In the genomic region with DNA sequence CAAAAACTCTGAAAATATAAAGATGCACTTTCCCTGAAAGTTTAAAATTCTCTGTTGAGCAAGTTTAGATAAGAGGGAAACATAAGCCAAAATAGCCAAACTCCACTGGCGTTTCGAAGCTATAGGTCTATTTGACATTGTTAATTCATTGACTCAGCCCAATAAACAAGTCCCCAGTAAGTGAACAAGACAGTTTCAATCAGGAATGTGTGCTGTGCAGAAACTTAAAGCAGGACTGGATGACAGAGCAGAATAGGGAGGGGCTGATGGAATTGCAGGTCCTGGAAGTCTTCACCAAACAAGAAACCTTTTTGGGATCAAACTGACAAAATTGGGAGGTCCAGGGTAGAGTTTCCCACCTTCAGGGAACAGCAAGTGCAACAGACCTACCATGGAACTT, we compare ENCODE assay signal across 16 cellular contexts. TPM values are rescaled to one million over a fixed set of nuclear protein-coding genes. Genes with fewer than 3 reads are reported as not detected.
DNase-seq lines count a peak whose midpoint lies in the region; ATAC-seq and TF ChIP-seq lines count a peak whose summit lies in the region.
"Had no signal": no experiment of that assay in that cellular context is flagged by ENCODE, and none has a peak within 500 bp of the region (broad histone marks: within the 10 kb centered on the region; RNA-seq: fewer than 3 reads in every experiment).

No MANE protein-coding gene starts in this region.

- H3K36me3 ChIP-seq in HEK293 (ENCODE audit: control insufficient read depth in 2 of 2, insufficient read depth in 1 of 2, low read length in 2 of 2): no peaks in the 10 kb centered on the region
- H3K36me3 ChIP-seq in adipocyte (ENCODE audit: control insufficient read depth, insufficient read depth, low read length, severe bottlenecking): no peaks in the 10 kb centered on the region
- H3K36me3 ChIP-seq: BLaER1 treated with 17β-estradiol and CSF1 and Interleukin-3, amounts not matched to agents 10 nM and 100 nM had no signal

- no peak overlapping the region for H3K27ac ChIP-seq in HEK293 (ENCODE audit: extremely low read depth, low read depth, low read length)
- H3K27ac ChIP-seq: BLaER1 treated with 17β-estradiol and CSF1 and Interleukin-3, amounts not matched to agents 10 nM and 100 nM; GM23248 had no signal

- TF ChIP-seq CTCF in HEK293 (tag by site-specific recombination; IDR thresholded peaks at IDR 0.05): no peak
- no peak for TF ChIP-seq CTCF in mesothelial cell of epicardium (IDR thresholded peaks at IDR 0.05; ENCODE audit: unreplicated experiment)

- peak overlapping the region; percentile 30 for H3K27ac Mint-ChIP-seq in mesothelial cell of epicardium
- no peak overlapping the region for H3K27ac Mint-ChIP-seq in activated CD4-positive, alpha-beta memory T cell treated with anti-CD3 and anti-CD28 coated beads, Interleukin-2, amount 10 ng/mL, durations not matched to agents 7 days and 5 days
- H3K27ac Mint-ChIP-seq: CD4-positive, CD25-positive, alpha-beta regulatory T cell; IgD-negative memory B cell had no signal

- peaks cover 6% of the 10 kb centered on the region for H3K27me3 ChIP-seq in adipocyte (replicated peaks; ENCODE audit: control insufficient read depth, insufficient read depth, low read length)
- H3K27me3 ChIP-seq: BLaER1 treated with 17β-estradiol and CSF1 and Interleukin-3, amounts not matched to agents 10 nM and 100 nM had no signal

- H3K9me3 Mint-ChIP-seq in mesothelial cell of epicardium: no peaks in the 10 kb centered on the region
- H3K9me3 Mint-ChIP-seq in activated CD4-positive, alpha-beta memory T cell treated with anti-CD3 and anti-CD28 coated beads, Interleukin-2, amount 10 ng/mL, durations not matched to agents 7 days and 5 days: no peaks in the 10 kb centered on the region
- H3K9me3 Mint-ChIP-seq: IgD-negative memory B cell had no signal

- no peak overlapping the region for H3K4me3 Mint-ChIP-seq in mesothelial cell of epicardium
- H3K4me3 Mint-ChIP-seq in activated CD4-positive, alpha-beta memory T cell treated with anti-CD3 and anti-CD28 coated beads, Interleukin-2, amount 10 ng/mL, durations not matched to agents 7 days and 5 days: no peak overlapping the region
- H3K4me3 Mint-ChIP-seq: CD4-positive, CD25-positive, alpha-beta regulatory T cell; IgD-negative memory B cell had no signal

- H3K4me1 ChIP-seq in HEK293 (ENCODE audit: control insufficient read depth, insufficient read depth, low read length): no peaks in the 10 kb centered on the region
- no peaks in the 10 kb centered on the region for H3K4me1 ChIP-seq in adipocyte (ENCODE audit: control insufficient read depth, insufficient read depth, low read length)
- H3K4me1 ChIP-seq: BLaER1 treated with 17β-estradiol and CSF1 and Interleukin-3, amounts not matched to agents 10 nM and 100 nM had no signal

- DNase-seq in adipocyte (ENCODE audit: low read depth): peak; percentile 1
- DNase-seq in mesothelial cell of epicardium (ENCODE audit: low spot score in 2 of 2, unreplicated experiment in 2 of 2): no peak
- DNase-seq in glomerular visceral epithelial cell (ENCODE audit: extremely low spot score): no peak
- no peak for DNase-seq in activated CD4-positive, alpha-beta memory T cell treated with anti-CD3 and anti-CD28 coated beads, Interleukin-2, amount 10 ng/mL, durations not matched to agents 7 days and 5 days
- no peak for DNase-seq in NCI-H524 (lab: John Stamatoyannopoulos, UW)
- DNase-seq: ACHN; CD4-positive, CD25-positive, alpha-beta regulatory T cell; DMS53; GM23248; H7 had no signal

- H3K9ac ChIP-seq in adipocyte (ENCODE audit: low read length): no peak overlapping the region
- H3K9ac ChIP-seq: BLaER1 treated with 17β-estradiol and CSF1 and Interleukin-3, amounts not matched to agents 10 nM and 100 nM; GM23248 had no signal

- no peak overlapping the region for H3K4me3 ChIP-seq in HEK293 (ENCODE audit: low read depth, low read length)
- no peak overlapping the region for H3K4me3 ChIP-seq in adipocyte (ENCODE audit: low read length)
- H3K4me3 ChIP-seq: BLaER1 treated with 17β-estradiol and CSF1 and Interleukin-3, amounts not matched to agents 10 nM and 100 nM; GM23248 had no signal

- H3K36me3 Mint-ChIP-seq in mesothelial cell of epicardium: no peaks in the 10 kb centered on the region
- no peaks in the 10 kb centered on the region for H3K36me3 Mint-ChIP-seq in activated CD4-positive, alpha-beta memory T cell treated with anti-CD3 and anti-CD28 coated beads, Interleukin-2, amount 10 ng/mL, durations not matched to agents 7 days and 5 days (ENCODE audit: low read depth)
- H3K36me3 Mint-ChIP-seq: CD4-positive, CD25-positive, alpha-beta regulatory T cell; IgD-negative memory B cell had no signal

- no peak for ATAC-seq in HG03159 (IDR thresholded peaks at IDR 0.05; ENCODE audit: unreplicated experiment)

- H3K9me3 ChIP-seq in HEK293 (ENCODE audit: control insufficient read depth, insufficient read depth, low read depth, low read length): no peaks in the 10 kb centered on the region
- H3K9me3 ChIP-seq in adipocyte (ENCODE audit: control insufficient read depth, low read length): no peaks in the 10 kb centered on the region
- H3K9me3 ChIP-seq: BLaER1 treated with 17β-estradiol and CSF1 and Interleukin-3, amounts not matched to agents 10 nM and 100 nM had no signal

- CTCF ChIA-PET in HEK293 (lab: Yijun Ruan, JAX): interaction anchor here (0.6 kb wide), 1 partner anchor 822 kb away, joined by 3 read pairs; no protein-coding TSS in a partner anchor
- CTCF ChIA-PET in activated CD4-positive, alpha-beta memory T cell treated with anti-CD3 and anti-CD28 coated beads, Interleukin-2, amount 10 ng/mL, durations not matched to agents 7 days and 5 days (lab: Charles Lee): no interaction called here

- H3K27me3 Mint-ChIP-seq in mesothelial cell of epicardium (ENCODE audit: low read depth): peaks cover 2% of the 10 kb centered on the region
- H3K27me3 Mint-ChIP-seq in activated CD4-positive, alpha-beta memory T cell treated with anti-CD3 and anti-CD28 coated beads, Interleukin-2, amount 10 ng/mL, durations not matched to agents 7 days and 5 days: no peaks in the 10 kb centered on the region

- POLR2A ChIA-PET in HEK293 (lab: Yijun Ruan, JAX): no interaction called here
- POLR2A ChIA-PET in activated CD4-positive, alpha-beta memory T cell treated with anti-CD3 and anti-CD28 coated beads, Interleukin-2, amount 10 ng/mL, durations not matched to agents 7 days and 5 days (lab: Charles Lee): no interaction called here

- peaks cover 6% of the 10 kb centered on the region for H3K4me1 Mint-ChIP-seq in mesothelial cell of epicardium
- H3K4me1 Mint-ChIP-seq in activated CD4-positive, alpha-beta memory T cell treated with anti-CD3 and anti-CD28 coated beads, Interleukin-2, amount 10 ng/mL, durations not matched to agents 7 days and 5 days: no peaks in the 10 kb centered on the region
- H3K4me1 Mint-ChIP-seq: CD4-positive, CD25-positive, alpha-beta regulatory T cell; IgD-negative memory B cell had no signal

TF ChIP-seq in HEK293, 187 proteins besides CTCF, POLR2A, EP300 and RAD21:
- TF ChIP-seq ZBTB17 (tag by site-specific recombination; IDR thresholded peaks at IDR 0.05): peak; percentile 30; the same call in 1 of the 2 replicates
- TF ChIP-seq, protein P1, sequence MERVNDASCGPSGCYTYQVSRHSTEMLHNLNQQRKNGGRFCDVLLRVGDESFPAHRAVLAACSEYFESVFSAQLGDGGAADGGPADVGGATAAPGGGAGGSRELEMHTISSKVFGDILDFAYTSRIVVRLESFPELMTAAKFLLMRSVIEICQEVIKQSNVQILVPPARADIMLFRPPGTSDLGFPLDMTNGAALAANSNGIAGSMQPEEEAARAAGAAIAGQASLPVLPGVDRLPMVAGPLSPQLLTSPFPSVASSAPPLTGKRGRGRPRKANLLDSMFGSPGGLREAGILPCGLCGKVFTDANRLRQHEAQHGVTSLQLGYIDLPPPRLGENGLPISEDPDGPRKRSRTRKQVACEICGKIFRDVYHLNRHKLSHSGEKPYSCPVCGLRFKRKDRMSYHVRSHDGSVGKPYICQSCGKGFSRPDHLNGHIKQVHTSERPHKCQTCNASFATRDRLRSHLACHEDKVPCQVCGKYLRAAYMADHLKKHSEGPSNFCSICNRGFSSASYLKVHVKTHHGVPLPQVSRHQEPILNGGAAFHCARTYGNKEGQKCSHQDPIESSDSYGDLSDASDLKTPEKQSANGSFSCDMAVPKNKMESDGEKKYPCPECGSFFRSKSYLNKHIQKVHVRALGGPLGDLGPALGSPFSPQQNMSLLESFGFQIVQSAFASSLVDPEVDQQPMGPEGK (tag by site-specific recombination; IDR thresholded peaks at IDR 0.05): 0 out of 2 replicates have a peak, but pooled peaks have one; percentile 14
- TF ChIP-seq, protein P2, sequence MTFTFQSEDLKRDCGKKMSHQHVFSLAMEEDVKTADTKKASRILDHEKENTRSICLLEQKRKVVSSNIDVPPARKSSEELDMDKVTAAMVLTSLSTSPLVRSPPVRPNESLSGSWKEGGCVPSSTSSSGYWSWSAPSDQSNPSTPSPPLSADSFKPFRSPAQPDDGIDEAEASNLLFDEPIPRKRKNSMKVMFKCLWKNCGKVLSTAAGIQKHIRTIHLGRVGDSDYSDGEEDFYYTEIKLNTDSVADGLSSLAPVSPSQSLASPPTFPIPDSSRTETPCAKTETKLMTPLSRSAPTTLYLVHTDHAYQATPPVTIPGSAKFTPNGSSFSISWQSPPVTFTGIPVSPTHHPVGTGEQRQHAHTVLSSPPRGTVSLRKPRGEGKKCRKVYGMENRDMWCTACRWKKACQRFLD (tag by site-specific recombination; IDR thresholded peaks at IDR 0.05): no peak
TF ChIP-seq in HEK293: peak in this region for 2.

RNA-seq across cellular contexts. Expression of a gene that starts 8.9 kb away (rescaled TPM):
- not detected in 3 replicates for total RNA-seq in mesothelial cell of epicardium
- total RNA-seq in activated CD4-positive, alpha-beta memory T cell treated with anti-CD3 and anti-CD28 coated beads, Interleukin-2, amount 10 ng/mL, durations not matched to agents 7 days and 5 days: not detected
- total RNA-seq: A172; CD4-positive, CD25-positive, alpha-beta regulatory T cell; GM23248; H7; HT1080 had no signal

RNA-seq across cellular contexts. Expression of a gene that starts 33.1 kb away (rescaled TPM):
- not detected in 3 replicates for total RNA-seq in mesothelial cell of epicardium
- total RNA-seq in activated CD4-positive, alpha-beta memory T cell treated with anti-CD3 and anti-CD28 coated beads, Interleukin-2, amount 10 ng/mL, durations not matched to agents 7 days and 5 days: not detected
- total RNA-seq: A172; CD4-positive, CD25-positive, alpha-beta regulatory T cell; GM23248; H7; HT1080 had no signal

RNA-seq across cellular contexts. Expression of a gene that starts 42.6 kb away (rescaled TPM):
- total RNA-seq in mesothelial cell of epicardium: 2.0 to 2.6 TPM (median 2.2 TPM) in 3 replicates
- 1 to 10 TPM in 1 of 2 experiments, under 1 TPM in 1; 0.83 to 1.1 TPM for total RNA-seq in activated CD4-positive, alpha-beta memory T cell treated with anti-CD3 and anti-CD28 coated beads, Interleukin-2, amount 10 ng/mL, durations not matched to agents 7 days and 5 days

RNA-seq across cellular contexts. Expression of a gene that starts 42.8 kb away (rescaled TPM):
- total RNA-seq in mesothelial cell of epicardium: 64.9 to 71.8 TPM (median 66.9 TPM) in 3 replicates
- total RNA-seq in activated CD4-positive, alpha-beta memory T cell treated with anti-CD3 and anti-CD28 coated beads, Interleukin-2, amount 10 ng/mL, durations not matched to agents 7 days and 5 days: 10 to 100 TPM; 56.5 to 59.1 TPM

RNA-seq across cellular contexts. Expression of a gene that starts 50.6 kb away (rescaled TPM):
- total RNA-seq in mesothelial cell of epicardium: 33.3 to 37.1 TPM (median 35.0 TPM) in 3 replicates
- total RNA-seq in activated CD4-positive, alpha-beta memory T cell treated with anti-CD3 and anti-CD28 coated beads, Interleukin-2, amount 10 ng/mL, durations not matched to agents 7 days and 5 days: 10 to 100 TPM; 33.0 to 34.7 TPM
